10 cellular contexts compared by ENCODE assay signal in genomic region chr9:69186841-69187611, GRCh38. TPM values are rescaled to one million over a fixed set of nuclear protein-coding genes. Genes with fewer than 3 reads are reported as not detected.
A peak's percentile ranks its signal among the peaks of the same experiment; 100 is the strongest.
DNase-seq lines count a peak whose midpoint lies in the region; ATAC-seq, FAIRE-seq and TF ChIP-seq lines count a peak whose summit lies in the region.
"Had no signal": no experiment of that assay in that cellular context is flagged by ENCODE, and none has a peak within 500 bp of the region (broad histone marks: within the 10 kb centered on the region; RNA-seq: fewer than 3 reads in every experiment).

No MANE protein-coding gene starts in this region.

- peaks cover 29% of the 10 kb centered on the region for H3K4me1 ChIP-seq in foreskin keratinocyte
- H3K4me1 ChIP-seq in pancreas: peaks cover 14 to 46% (median 26%) of the 10 kb centered on the region in 3 donors

- peak overlapping the region; percentile 8 for H3K4me3 Mint-ChIP-seq in activated T-helper 17 cell treated with anti-CD3 and anti-CD28 coated beads, Interleukin-2, amount 50 U/mL, for 72 hours
- no peak overlapping the region for H3K4me3 Mint-ChIP-seq in stimulated activated memory B cell treated with anti-CD40 and anti-IgM and Interleukin-4, amounts not matched to agents 10 μg/mL and 1 μg/mL and 100 μg/mL, for 72 hours
- H3K4me3 Mint-ChIP-seq: B cell had no signal

- TF ChIP-seq CTCF in foreskin keratinocyte (conservative IDR thresholded peaks at IDR 0.05) (no peak), pancreas (IDR thresholded peaks at IDR 0.05) (no peak)

- H3K27ac Mint-ChIP-seq in activated T-helper 17 cell treated with anti-CD3 and anti-CD28 coated beads, Interleukin-2, amount 50 U/mL, for 72 hours: peak overlapping the region; percentile 12
- H3K27ac Mint-ChIP-seq in stimulated activated memory B cell treated with anti-CD40 and anti-IgM and Interleukin-4, amounts not matched to agents 10 μg/mL and 1 μg/mL and 100 μg/mL, for 72 hours: no peak overlapping the region
- H3K27ac Mint-ChIP-seq: B cell had no signal

- DNase-seq in AG20443 (ENCODE audit: low spot score) (peak; percentile 37), foreskin keratinocyte (peak in 1 of 2 donors; percentile 69), pancreas (no peak), NCI-H1930 (lab: John Stamatoyannopoulos, UW) (no peak)
- DNase-seq in activated CD4-positive, alpha-beta T cell treated with anti-CD3 and anti-CD28 coated beads, Interleukin-2, amount 50 U/mL, for 1 hour: no peak

- no peaks in the 10 kb centered on the region for H3K9me3 Mint-ChIP-seq in activated T-helper 17 cell treated with anti-CD3 and anti-CD28 coated beads, Interleukin-2, amount 50 U/mL, for 72 hours
- no peaks in the 10 kb centered on the region for H3K9me3 Mint-ChIP-seq in stimulated activated memory B cell treated with anti-CD40 and anti-IgM and Interleukin-4, amounts not matched to agents 10 μg/mL and 1 μg/mL and 100 μg/mL, for 72 hours

- H3K27ac ChIP-seq in foreskin keratinocyte: peak overlapping the region; percentile 62
- peak overlapping the region; percentile 1 to 85 (median 55) for H3K27ac ChIP-seq in pancreas

- no peak overlapping the region for H3K4me3 ChIP-seq in pancreas

- 23 to 29% methylated on average over 7 of the region's 7 CpGs for WGBS in pancreas, 2 donors

- FAIRE-seq in pancreas (lab: Jason Lieb, UNC): no peak

- H3K36me3 ChIP-seq in pancreas: no peaks in the 10 kb centered on the region

- peak; percentile 45 for ATAC-seq in activated T-helper 17 cell treated with anti-CD3 and anti-CD28 coated beads, Interleukin-2, amount 50 U/mL, for 72 hours (replicated peaks)
- peak; percentile 53 for ATAC-seq in foreskin keratinocyte
- ATAC-seq in pancreas: peak; percentile 51 to 85 (median 76)
- ATAC-seq in stimulated activated memory B cell treated with anti-CD40 and anti-IgM and Interleukin-4, amounts not matched to agents 10 μg/mL and 1 μg/mL and 100 μg/mL, for 72 hours: no peak
- no peak for ATAC-seq in HG03439 (IDR thresholded peaks at IDR 0.05; ENCODE audit: unreplicated experiment)
- ATAC-seq: Panc1 had no signal

- H3K9me3 ChIP-seq in pancreas: no peaks in the 10 kb centered on the region

- intact Hi-C loops in pancreas (cut with DNase I): no loop called here

- peaks cover 20% of the 10 kb centered on the region for H3K4me1 Mint-ChIP-seq in activated T-helper 17 cell treated with anti-CD3 and anti-CD28 coated beads, Interleukin-2, amount 50 U/mL, for 72 hours
- H3K4me1 Mint-ChIP-seq in stimulated activated memory B cell treated with anti-CD40 and anti-IgM and Interleukin-4, amounts not matched to agents 10 μg/mL and 1 μg/mL and 100 μg/mL, for 72 hours: peaks cover 12% of the 10 kb centered on the region

- H3K27me3 Mint-ChIP-seq in activated T-helper 17 cell treated with anti-CD3 and anti-CD28 coated beads, Interleukin-2, amount 50 U/mL, for 72 hours: no peaks in the 10 kb centered on the region
- H3K27me3 Mint-ChIP-seq in stimulated activated memory B cell treated with anti-CD40 and anti-IgM and Interleukin-4, amounts not matched to agents 10 μg/mL and 1 μg/mL and 100 μg/mL, for 72 hours: no peaks in the 10 kb centered on the region
- H3K27me3 Mint-ChIP-seq: B cell had no signal

- no peaks in the 10 kb centered on the region for H3K27me3 ChIP-seq in foreskin keratinocyte
- no peaks in the 10 kb centered on the region for H3K27me3 ChIP-seq in pancreas

- no peaks in the 10 kb centered on the region for H3K36me3 Mint-ChIP-seq in activated T-helper 17 cell treated with anti-CD3 and anti-CD28 coated beads, Interleukin-2, amount 50 U/mL, for 72 hours (ENCODE audit: low read depth)
- H3K36me3 Mint-ChIP-seq in stimulated activated memory B cell treated with anti-CD40 and anti-IgM and Interleukin-4, amounts not matched to agents 10 μg/mL and 1 μg/mL and 100 μg/mL, for 72 hours: peaks cover 5% of the 10 kb centered on the region

RNA-seq across cellular contexts. Expression of gene TJP2, which starts 12.9 kb away (rescaled TPM):
- 10 to 100 TPM; 25.9 to 27.3 TPM for total RNA-seq in activated T-helper 17 cell treated with anti-CD3 and anti-CD28 coated beads, Interleukin-2, amount 50 U/mL, for 72 hours
- total RNA-seq in foreskin keratinocyte (126 and 140 TPM in 2 replicates), pancreas (10 to 100 TPM; 29.1 to 70.3 (median 33.4) TPM)
- polyA plus RNA-seq in foreskin keratinocyte (57.9 and 59.8 TPM in 2 replicates), pancreas (10 to 100 TPM; 24.1 to 29.8 TPM)

Comparison
In these comparisons a context has a peak if more than half of its experiments do, and no peak if none do; other contexts are left out.
1. ATAC-seq: peak in activated T-helper 17 cell treated with anti-CD3 and anti-CD28 coated beads, Interleukin-2, amount 50 U/mL, for 72 hours (single experiment), foreskin keratinocyte (single experiment) and pancreas (4 of 4); none in stimulated activated memory B cell treated with anti-CD40 and anti-IgM and Interleukin-4, amounts not matched to agents 10 μg/mL and 1 μg/mL and 100 μg/mL, for 72 hours (single experiment) and HG03439 (single experiment).